38 cellular contexts compared by ENCODE assay signal in the genomic region with DNA sequence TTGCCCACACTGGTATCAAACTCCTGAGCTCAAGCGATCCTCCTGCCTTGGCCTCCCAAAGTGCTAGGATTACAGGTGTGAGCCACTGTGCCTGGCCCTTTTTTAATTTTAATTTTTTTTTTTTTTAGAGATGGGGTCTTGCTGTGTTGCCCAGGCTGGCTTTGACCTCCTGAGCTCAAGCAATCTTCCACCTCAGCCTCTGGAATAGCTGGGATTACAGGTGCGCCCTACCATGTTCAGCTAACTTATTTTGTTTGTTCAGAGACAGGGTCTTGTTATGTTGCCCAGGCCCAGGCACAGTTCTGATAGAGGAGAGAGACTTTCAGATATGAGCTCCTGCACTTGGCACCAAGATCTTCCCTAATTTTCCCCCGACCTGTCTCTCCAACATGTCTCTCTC. TPM values are rescaled to one million over a fixed set of nuclear protein-coding genes. Genes with fewer than 3 reads are reported as not detected.
"Had no signal": no experiment of that assay in that cellular context is flagged by ENCODE, and none has a peak within 500 bp of the region (broad histone marks: within the 10 kb centered on the region; RNA-seq: fewer than 3 reads in every experiment).

No MANE protein-coding gene starts in this region.

- H3K27me3 ChIP-seq: MG63 had no signal

- DNase-seq: Karpas-422, Kasumi-1, MG63, MM.1S, MV-4-11, NCI-H1048, NCI-H1092, NCI-H1092 treated with DMSO at 0.1 percent for 48 hours, NCI-H1105, NCI-H1105 treated with DMSO at 0.1 percent for 48 hours, NCI-H1417, NCI-H1417 treated with DMSO at 0.1 percent for 48 hours, NCI-H1436, NCI-H1436 treated with DMSO at 0.1 percent for 48 hours, NCI-H146, NCI-H1694, NCI-H1694 treated with DMSO at 0.1 percent for 48 hours, NCI-H187, NCI-H187 treated with DMSO at 0.1 percent for 48 hours, NCI-H1930, NCI-H2029, NCI-H2029 treated with DMSO at 0.1 percent for 48 hours, NCI-H2081, NCI-H2081 treated with DMSO at 0.1 percent for 48 hours, NCI-H2107, NCI-H2171, NCI-H2171 treated with DMSO at 0.1 percent for 48 hours, NCI-H2227 treated with DMSO at 0.1 percent for 48 hours, NCI-H226, NCI-H345, NCI-H446, NCI-H446 treated with DMSO at 0.1 percent for 48 hours, NCI-H510A, NCI-H510A treated with DMSO at 0.1 percent for 48 hours had no signal

- H3K36me3 ChIP-seq: MG63 had no signal

- H3K4me3 ChIP-seq: MG63 had no signal

- H3K9me3 ChIP-seq: MG63 had no signal

RNA-seq across cellular contexts. Expression of a gene that starts 8.1 kb away (rescaled TPM):
- total RNA-seq: LHCN-M2, M059J, MCF 10A, NCI-H460 had no signal

RNA-seq across cellular contexts. Expression of a gene that starts 10.5 kb away (rescaled TPM):
- total RNA-seq: LHCN-M2, M059J, NCI-H460 had no signal

RNA-seq across cellular contexts. Expression of a gene that starts 18.4 kb away (rescaled TPM):
- total RNA-seq: M059J, MCF 10A, NCI-H460 had no signal
